ENCODE assay signal across 9 cellular contexts in genomic region chr20:58407966-58408557, GRCh38. TPM values are rescaled to one million over a fixed set of nuclear protein-coding genes. Genes with fewer than 3 reads are reported as not detected.
DNase-seq lines count a peak whose midpoint lies in the region; ATAC-seq, FAIRE-seq and TF ChIP-seq lines count a peak whose summit lies in the region.
"Had no signal": no experiment of that assay in that cellular context is flagged by ENCODE, and none has a peak within 500 bp of the region (broad histone marks: within the 10 kb centered on the region; RNA-seq: fewer than 3 reads in every experiment).

No MANE protein-coding gene starts in this region.

- H3K79me2 ChIP-seq in PC-3 (ENCODE audit: low read length), result peaks cover 99% of the 10 kb centered on the region

- no peak for FAIRE-seq in frontal cortex (lab: Jason Lieb, UNC)

- H3K36me3 Mint-ChIP-seq in CD8-positive, alpha-beta memory T cell, result no peaks in the 10 kb centered on the region

- no TSS peak for BruUV-seq in PC-3 (replicated peaks; lab: Mats Ljungman, UMichigan)

- no peaks in the 10 kb centered on the region for H3K27me3 ChIP-seq in CD8-positive, alpha-beta memory T cell (ENCODE audit: insufficient read depth, low read length, poor library complexity, severe bottlenecking)
- H3K27me3 ChIP-seq in PC-3 (ENCODE audit: low read length), result no peaks in the 10 kb centered on the region

- H3K4me3 Mint-ChIP-seq in CD8-positive, alpha-beta memory T cell, result peak overlapping the region; percentile 32 to 79 (median 72)

- no peak overlapping the region for H3K27ac ChIP-seq in CD8-positive, alpha-beta memory T cell (ENCODE audit: low read depth, low read length)
- H3K27ac ChIP-seq in PC-3 (ENCODE audit: low read length), result peak overlapping the region; percentile 4
- H3K27ac ChIP-seq: coronary artery had no signal

- ATAC-seq in GM21529 (IDR thresholded peaks at IDR 0.05; ENCODE audit: unreplicated experiment) (peak; percentile 62), PC-3 (no peak), left ventricle myocardium superior (peak; percentile 44), HG02852 (IDR thresholded peaks at IDR 0.05; ENCODE audit: unreplicated experiment) (no peak)

- peaks cover 59% of the 10 kb centered on the region for H4K20me1 ChIP-seq in PC-3 (ENCODE audit: low read length)

- POLR2A ChIA-PET in CD8-positive, alpha-beta memory T cell (lab: Charles Lee), result interaction anchor here (0.6 to 1.1 kb wide), 3 partner anchors 10 to 72 kb away, joined by 3 to 9 read pairs (median 7); partner anchors contain the start of gene VAPB
- POLR2A ChIA-PET in PC-3 (lab: Charles Lee; ENCODE audit: unreplicated experiment), result interaction anchor here (0.6 to 0.7 kb wide), 2 partner anchors 105 to 452 kb away, joined by 3 read pairs; no protein-coding TSS in a partner anchor

- H3K27ac Mint-ChIP-seq in CD8-positive, alpha-beta memory T cell, result peak overlapping the region; percentile 65 to 95 (median 88)

- H3K9me2 ChIP-seq in PC-3 (replicated peaks; ENCODE audit: low read length), result no peaks in the 10 kb centered on the region

- CTCF ChIA-PET in CD8-positive, alpha-beta memory T cell (lab: Charles Lee), result interaction anchor here (1.1 kb wide), 1 partner anchor 9 kb away, joined by 3 read pairs; no protein-coding TSS in a partner anchor
- CTCF ChIA-PET in PC-3 (lab: Charles Lee), result no interaction called here

- no peaks in the 10 kb centered on the region for H3K9me3 ChIP-seq in CD8-positive, alpha-beta memory T cell (ENCODE audit: low read length)
- H3K9me3 ChIP-seq in PC-3 (ENCODE audit: low read length), result no peaks in the 10 kb centered on the region

- H3K9ac ChIP-seq in PC-3 (ENCODE audit: low read length), result no peak overlapping the region

- H3K4me3 ChIP-seq in CD8-positive, alpha-beta memory T cell (ENCODE audit: low read length), result no peak overlapping the region
- no peak overlapping the region for H3K4me3 ChIP-seq in PC-3 (ENCODE audit: low read length)
- H3K4me3 ChIP-seq: coronary artery had no signal

- H3K4me1 Mint-ChIP-seq in CD8-positive, alpha-beta memory T cell, result peaks cover 41 to 46% (median 43%) of the 10 kb centered on the region in 3 donors

- H3F3A ChIP-seq in PC-3 (ENCODE audit: low read length, unreplicated experiment), result no peaks in the 10 kb centered on the region

- peak overlapping the region; percentile 23; the same call in 1 of the 2 replicates for H3K4me2 ChIP-seq in PC-3 (ENCODE audit: low read length)

- H3K9me3 Mint-ChIP-seq in CD8-positive, alpha-beta memory T cell, result no peaks in the 10 kb centered on the region

- peaks cover 56% of the 10 kb centered on the region for H3K4me1 ChIP-seq in CD8-positive, alpha-beta memory T cell (ENCODE audit: insufficient read depth, low read length)
- H3K4me1 ChIP-seq in PC-3 (ENCODE audit: insufficient read depth, low read length), result peaks cover 35% of the 10 kb centered on the region

- H3K27me3 Mint-ChIP-seq in CD8-positive, alpha-beta memory T cell, result no peaks in the 10 kb centered on the region

- peak in 2 of 5 donors; percentile 13 to 23 for DNase-seq in CD8-positive, alpha-beta memory T cell
- no peak for DNase-seq in PC-3
- DNase-seq in left ventricle myocardium superior, result no peak
- DNase-seq in frontal cortex (ENCODE audit: low spot score in 2 of 2), result no peak
- DNase-seq in NCI-H526 treated with DMSO at 0.1 percent for 48 hours (lab: John Stamatoyannopoulos, UW), result no peak
- DNase-seq in COLO829 (ENCODE audit: low spot score), result no peak

- TF ChIP-seq CTCF in PC-3 (conservative IDR thresholded peaks at IDR 0.05; ENCODE audit: low read depth, low read length), result no peak

- H3K36me3 ChIP-seq in CD8-positive, alpha-beta memory T cell (ENCODE audit: insufficient read depth, low read length), result no peaks in the 10 kb centered on the region
- H3K36me3 ChIP-seq in PC-3 (ENCODE audit: low read depth, low read length), result no peaks in the 10 kb centered on the region

- intact Hi-C loops in PC-3 (cut with micrococcal nuclease), result loop anchor here (2.0 to 5.0 kb wide), 2 partner anchors 39 to 239 kb away; no protein-coding TSS in a partner anchor
- intact Hi-C loops in left ventricle myocardium superior (cut with micrococcal nuclease), result no loop called here

- no peak overlapping the region for H2AFZ ChIP-seq in PC-3 (ENCODE audit: low read length)

RNA-seq across cellular contexts. Expression of gene VAPB, which starts 19.0 kb away (rescaled TPM):
- total RNA-seq in CD8-positive, alpha-beta memory T cell, result 10 to 100 TPM; 36.6 to 40.3 TPM
- 31.5 TPM for polyA plus RNA-seq in CD8-positive, alpha-beta memory T cell
- total RNA-seq in PC-3 (2014; rRNA removed) (16.5 and 23.0 TPM in 2 replicates), left ventricle myocardium superior (74.5 TPM), frontal cortex (16.3 TPM)

Comparison
In these comparisons a context has a peak if more than half of its experiments do, and no peak if none do; other contexts are left out.
1. ATAC-seq: peak in GM21529 (single experiment) and left ventricle myocardium superior (single experiment); none in PC-3 (single experiment) and HG02852 (single experiment).